16 cellular contexts compared by ENCODE assay signal in genomic region chr9:96411129-96411820, GRCh38.
"Had no signal": no experiment of that assay in that cellular context is flagged by ENCODE, and none has a peak within 500 bp of the region (broad histone marks: within the 10 kb centered on the region; RNA-seq: fewer than 3 reads in every experiment).

No MANE protein-coding gene starts in this region.

- H3K27ac Mint-ChIP-seq: activated naive CD4-positive, alpha-beta T cell treated with anti-CD3 and anti-CD28 coated beads for 36 hours; activated naive CD8-positive, alpha-beta T cell treated with anti-CD3 and anti-CD28 coated beads, Interleukin-2, amount 50 U/mL, for 24 hours; natural killer cell treated with Interleukin-12 subunit alpha and Interleukin-12 subunit beta and Interleukin-15 and Interleukin-18, amount 100 ng/mL, for 72 hours; stimulated activated naive CD8-positive, alpha-beta T cell treated with anti-CD3 and anti-CD28 coated beads, Interleukin-15, Interleukin-2, amounts not matched to agents 100 ng/mL and 50 ng/mL, for 24 hours had no signal

- H3K27me3 Mint-ChIP-seq: activated naive CD8-positive, alpha-beta T cell treated with anti-CD3 and anti-CD28 coated beads, Interleukin-2, amount 50 U/mL, for 24 hours; natural killer cell treated with Interleukin-12 subunit alpha and Interleukin-12 subunit beta and Interleukin-15 and Interleukin-18, amount 100 ng/mL, for 72 hours; stimulated activated naive CD8-positive, alpha-beta T cell treated with anti-CD3 and anti-CD28 coated beads, Interleukin-15, Interleukin-2, amounts not matched to agents 100 ng/mL and 50 ng/mL, for 24 hours had no signal

- DNase-seq: activated CD4-positive, alpha-beta T cell treated with anti-CD3 and anti-CD28 coated beads, Interleukin-2, amount 50 U/mL, for 1 hour; activated naive CD4-positive, alpha-beta T cell treated with anti-CD3 and anti-CD28 coated beads for 36 hours; activated naive CD8-positive, alpha-beta T cell treated with anti-CD3 and anti-CD28 coated beads, Interleukin-2, amount 50 U/mL, for 24 hours; activated T-cell treated with anti-CD3 and anti-CD28 coated beads, Interleukin-2, amount 50 U/mL, for 48 hours; cerebellar nuclear complex; head of caudate nucleus; islet precursor cell; left cardiac atrium; right cardiac atrium; stimulated activated CD4-positive, alpha-beta T cell treated with anti-CD3 and anti-CD28 coated beads, Interleukin-12 subunit alpha, Interleukin-12 subunit beta, amount 100 ng/mL, for 4 hours; stimulated activated CD4-positive, alpha-beta T cell treated with anti-CD3 and anti-CD28 coated beads, Interleukin-4, amount 100 ng/mL, for 4 hours; substantia nigra; thyroid gland had no signal

- H3K9me3 Mint-ChIP-seq: activated naive CD4-positive, alpha-beta T cell treated with anti-CD3 and anti-CD28 coated beads for 36 hours; activated naive CD8-positive, alpha-beta T cell treated with anti-CD3 and anti-CD28 coated beads, Interleukin-2, amount 50 U/mL, for 24 hours; natural killer cell treated with Interleukin-12 subunit alpha and Interleukin-12 subunit beta and Interleukin-15 and Interleukin-18, amount 100 ng/mL, for 72 hours; stimulated activated naive CD8-positive, alpha-beta T cell treated with anti-CD3 and anti-CD28 coated beads, Interleukin-15, Interleukin-2, amounts not matched to agents 100 ng/mL and 50 ng/mL, for 24 hours had no signal

- H3K4me3 Mint-ChIP-seq: activated naive CD4-positive, alpha-beta T cell treated with anti-CD3 and anti-CD28 coated beads for 36 hours; activated naive CD8-positive, alpha-beta T cell treated with anti-CD3 and anti-CD28 coated beads, Interleukin-2, amount 50 U/mL, for 24 hours; natural killer cell treated with Interleukin-12 subunit alpha and Interleukin-12 subunit beta and Interleukin-15 and Interleukin-18, amount 100 ng/mL, for 72 hours; stimulated activated naive CD8-positive, alpha-beta T cell treated with anti-CD3 and anti-CD28 coated beads, Interleukin-15, Interleukin-2, amounts not matched to agents 100 ng/mL and 50 ng/mL, for 24 hours had no signal

- H3K36me3 Mint-ChIP-seq: natural killer cell treated with Interleukin-12 subunit alpha and Interleukin-12 subunit beta and Interleukin-15 and Interleukin-18, amount 100 ng/mL, for 72 hours had no signal

- ATAC-seq: activated naive CD8-positive, alpha-beta T cell treated with anti-CD3 and anti-CD28 coated beads, Interleukin-2, amount 50 U/mL, for 24 hours; gastroesophageal sphincter; left cardiac atrium; natural killer cell treated with Interleukin-12 subunit alpha and Interleukin-12 subunit beta and Interleukin-15 and Interleukin-18, amount 100 ng/mL, for 72 hours; right cardiac atrium had no signal
